ENCODE assay signal across 8 cellular contexts in the genomic region with DNA sequence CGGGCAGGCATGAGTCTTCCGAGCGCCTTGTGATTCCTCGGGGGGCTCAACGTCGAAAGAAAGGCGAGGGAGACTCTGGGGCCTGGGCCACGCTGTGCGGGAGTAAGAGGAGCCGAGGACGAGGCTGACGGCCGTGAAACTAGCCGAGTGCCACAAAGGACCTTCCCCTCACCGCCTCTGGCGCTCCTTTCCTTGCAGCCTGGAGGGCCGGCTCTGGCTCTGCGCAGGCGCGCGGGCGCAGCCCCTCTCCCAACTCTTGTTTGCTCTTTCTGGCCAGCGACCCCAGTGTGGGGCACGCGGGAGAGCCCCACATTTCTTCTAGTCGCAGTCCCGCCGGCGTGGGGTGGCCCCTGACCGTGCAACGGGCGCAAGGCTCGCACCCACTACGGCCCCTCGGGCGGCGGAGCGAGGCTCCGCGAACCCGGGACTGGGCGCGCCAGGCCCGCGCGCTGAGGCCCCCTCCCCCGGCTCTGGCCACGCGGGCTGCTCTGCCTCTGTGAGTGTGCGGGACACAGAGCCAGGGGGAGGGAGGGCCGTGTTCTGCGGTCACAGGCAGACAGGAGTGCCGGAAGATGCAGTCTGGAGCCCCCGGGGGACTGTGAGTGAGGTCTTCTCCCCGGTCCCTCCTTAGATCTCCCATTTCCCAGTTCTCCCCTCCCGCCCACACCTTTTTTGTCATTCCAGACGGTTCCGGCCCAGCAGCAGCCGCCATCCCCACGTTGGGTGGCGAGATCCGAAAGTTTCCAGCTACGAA. TPM values are rescaled to one million over a fixed set of nuclear protein-coding genes. Genes with fewer than 3 reads are reported as not detected.
A peak's percentile ranks its signal among the peaks of the same experiment; 100 is the strongest.
DNase-seq lines count a peak whose midpoint lies in the region; ATAC-seq and TF ChIP-seq lines count a peak whose summit lies in the region.

No MANE protein-coding gene starts in this region.

- peaks cover 57% of the 10 kb centered on the region for H3K36me3 Mint-ChIP-seq in stimulated activated effector memory CD8-positive, alpha-beta T cell treated with anti-CD3 and anti-CD28 coated beads, Interleukin-12 subunit alpha, Interleukin-12 subunit beta, amount 100 ng/mL, for 72 hours

- H3K4me3 ChIP-seq in HEK293 (ENCODE audit: low read depth, low read length), result peak overlapping the region; percentile 90
- peak overlapping the region; percentile 75 for H3K4me3 ChIP-seq in NT2/D1 (ENCODE audit: insufficient read length, low read depth)
- H3K4me3 ChIP-seq in epithelial cell of proximal tubule (ENCODE audit: low read depth, low read length), result peak overlapping the region; percentile 92
- peak overlapping the region; percentile 86 to 89 for H3K4me3 ChIP-seq in mucosa of rectum (ENCODE audit: low read length in 2 of 2)

- H3K9ac ChIP-seq in NT2/D1 (ENCODE audit: insufficient read length, low read depth) (peak overlapping the region; percentile 98), mucosa of rectum (ENCODE audit: low read depth in 1 of 2, low read length in 2 of 2) (peak overlapping the region; percentile 97)

- H3K27ac Mint-ChIP-seq in stimulated activated effector memory CD8-positive, alpha-beta T cell treated with anti-CD3 and anti-CD28 coated beads, Interleukin-12 subunit alpha, Interleukin-12 subunit beta, amount 100 ng/mL, for 72 hours, result peak overlapping the region; percentile 99

- peak overlapping the region; percentile 99 for H3K4me3 Mint-ChIP-seq in stimulated activated effector memory CD8-positive, alpha-beta T cell treated with anti-CD3 and anti-CD28 coated beads, Interleukin-12 subunit alpha, Interleukin-12 subunit beta, amount 100 ng/mL, for 72 hours

- CTCF ChIA-PET in HEK293 (lab: Yijun Ruan, JAX), result interaction anchor here (0.5 to 5.3 kb wide), 7 partner anchors 17 to 165 kb away, joined by 3 to 33 read pairs (median 4); no protein-coding TSS in a partner anchor

- no peaks in the 10 kb centered on the region for H3K27me3 ChIP-seq in NT2/D1 (ENCODE audit: insufficient read depth, insufficient read length)
- no peaks in the 10 kb centered on the region for H3K27me3 ChIP-seq in mucosa of rectum (ENCODE audit: control insufficient read depth in 2 of 2, insufficient read depth in 2 of 2, low read length in 2 of 2)

- ATAC-seq in stimulated activated effector memory CD8-positive, alpha-beta T cell treated with anti-CD3 and anti-CD28 coated beads, Interleukin-12 subunit alpha, Interleukin-12 subunit beta, amount 100 ng/mL, for 72 hours, result peak; percentile 16
- ATAC-seq in GM18861 (IDR thresholded peaks at IDR 0.05; ENCODE audit: unreplicated experiment), result no peak

- POLR2A ChIA-PET in HEK293 (lab: Yijun Ruan, JAX), result interaction anchor here (0.6 to 8.3 kb wide), 50 partner anchors 9 to 499 kb away, joined by 3 to 214 read pairs (median 6); partner anchors contain the start of genes ACO2, CENPM, CSDC2 and DESI1

- H3K27ac ChIP-seq in HEK293 (ENCODE audit: extremely low read depth, low read depth, low read length) (peak overlapping the region; percentile 100), mucosa of rectum (ENCODE audit: low read depth in 2 of 2, low read length in 2 of 2) (peak overlapping the region; percentile 100)

- H3K4me1 ChIP-seq in HEK293 (ENCODE audit: control insufficient read depth, insufficient read depth, low read length) (no peaks in the 10 kb centered on the region), NT2/D1 (ENCODE audit: insufficient read depth, insufficient read length) (no peaks in the 10 kb centered on the region), mucosa of rectum (ENCODE audit: control insufficient read depth in 2 of 2, insufficient read depth in 2 of 2, low read length in 2 of 2) (peaks cover 6 to 11% of the 10 kb centered on the region in 2 donors)

- H3K36me3 ChIP-seq in HEK293 (ENCODE audit: control insufficient read depth in 2 of 2, insufficient read depth in 1 of 2, low read length in 2 of 2), result peaks cover 0 to 26% of the 10 kb centered on the region in 2 experiments; a peak in 2 of 3 replicates
- peaks cover 18% of the 10 kb centered on the region for H3K36me3 ChIP-seq in NT2/D1 (ENCODE audit: insufficient read depth, insufficient read length, low read length)
- peaks cover 2 to 3% of the 10 kb centered on the region in 2 donors for H3K36me3 ChIP-seq in mucosa of rectum (ENCODE audit: control insufficient read depth in 2 of 2, insufficient read depth in 2 of 2, low read length in 2 of 2)

- H3K9me3 Mint-ChIP-seq in stimulated activated effector memory CD8-positive, alpha-beta T cell treated with anti-CD3 and anti-CD28 coated beads, Interleukin-12 subunit alpha, Interleukin-12 subunit beta, amount 100 ng/mL, for 72 hours, result no peaks in the 10 kb centered on the region

- no peaks in the 10 kb centered on the region for H3K9me3 ChIP-seq in HEK293 (ENCODE audit: control insufficient read depth, insufficient read depth, low read depth, low read length)
- H3K9me3 ChIP-seq in NT2/D1 (ENCODE audit: insufficient read depth, low read length), result no peaks in the 10 kb centered on the region
- no peaks in the 10 kb centered on the region for H3K9me3 ChIP-seq in mucosa of rectum (ENCODE audit: control insufficient read depth in 2 of 2, low read length in 2 of 2)

- DNase-seq in Ammon's horn (ENCODE audit: low spot score) (peak; percentile 78), NT2/D1 (ENCODE audit: low read depth, low spot score) (peak; percentile 18), activated T-cell treated with anti-CD3 and anti-CD28 coated beads for 4 hours (peak; percentile 35), epithelial cell of proximal tubule (ENCODE audit: low read depth) (no peak)
- DNase-seq in stimulated activated effector memory CD8-positive, alpha-beta T cell treated with anti-CD3 and anti-CD28 coated beads, Interleukin-12 subunit alpha, Interleukin-12 subunit beta, amount 100 ng/mL, for 72 hours (ENCODE audit: low spot score in 2 of 2), result peak; percentile 43 to 85

- peaks cover 17% of the 10 kb centered on the region for H3K4me1 Mint-ChIP-seq in stimulated activated effector memory CD8-positive, alpha-beta T cell treated with anti-CD3 and anti-CD28 coated beads, Interleukin-12 subunit alpha, Interleukin-12 subunit beta, amount 100 ng/mL, for 72 hours

- no peak for TF ChIP-seq CTCF in HEK293 (tag by site-specific recombination; IDR thresholded peaks at IDR 0.05)
- TF ChIP-seq CTCF in epithelial cell of proximal tubule (conservative IDR thresholded peaks at IDR 0.05; ENCODE audit: low read depth, low read length), result no peak

TF ChIP-seq in HEK293, 187 proteins besides CTCF, POLR2A, EP300 and RAD21 (continues in another document):
- peak; percentile 60; the same call in 1 of the 2 replicates for TF ChIP-seq MZF1 (tag by site-specific recombination; IDR thresholded peaks at IDR 0.05; ENCODE audit: borderline replicate concordance)
- no peak for TF ChIP-seq ZNF274 (IDR thresholded peaks at IDR 0.05; ENCODE audit: low read length)
- TF ChIP-seq ZNF274 (tag by site-specific recombination; IDR thresholded peaks at IDR 0.05; ENCODE audit: borderline replicate concordance), result no peak
- 0 out of 2 replicates have a peak, but pooled peaks have one; percentile 49 for TF ChIP-seq ZFP69B (tag by site-specific recombination; IDR thresholded peaks at IDR 0.05)
- peak; percentile 80 for TF ChIP-seq ZNF2 (tag by site-specific recombination; IDR thresholded peaks at IDR 0.05)
- TF ChIP-seq ZNF239 (tag by site-specific recombination; IDR thresholded peaks at IDR 0.05), result peak; percentile 59; the same call in 1 of the 2 replicates
- TF ChIP-seq ZNF624 (tag by site-specific recombination; IDR thresholded peaks at IDR 0.05), result no peak
- TF ChIP-seq, protein P1, sequence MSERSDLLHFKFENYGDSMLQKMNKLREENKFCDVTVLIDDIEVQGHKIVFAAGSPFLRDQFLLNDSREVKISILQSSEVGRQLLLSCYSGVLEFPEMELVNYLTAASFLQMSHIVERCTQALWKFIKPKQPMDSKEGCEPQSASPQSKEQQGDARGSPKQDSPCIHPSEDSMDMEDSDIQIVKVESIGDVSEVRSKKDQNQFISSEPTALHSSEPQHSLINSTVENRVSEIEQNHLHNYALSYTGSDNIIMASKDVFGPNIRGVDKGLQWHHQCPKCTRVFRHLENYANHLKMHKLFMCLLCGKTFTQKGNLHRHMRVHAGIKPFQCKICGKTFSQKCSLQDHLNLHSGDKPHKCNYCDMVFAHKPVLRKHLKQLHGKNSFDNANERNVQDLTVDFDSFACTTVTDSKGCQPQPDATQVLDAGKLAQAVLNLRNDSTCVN (tag by site-specific recombination; optimal IDR thresholded peaks at IDR 0.05), result peak; percentile 63
- TF ChIP-seq ZNF561 (tag by site-specific recombination; IDR thresholded peaks at IDR 0.05; ENCODE audit: borderline replicate concordance), result peak; percentile 19; the same call in 1 of the 2 replicates
- no peak for TF ChIP-seq ZNF169 (tag by site-specific recombination; IDR thresholded peaks at IDR 0.05)
- TF ChIP-seq, protein P2, sequence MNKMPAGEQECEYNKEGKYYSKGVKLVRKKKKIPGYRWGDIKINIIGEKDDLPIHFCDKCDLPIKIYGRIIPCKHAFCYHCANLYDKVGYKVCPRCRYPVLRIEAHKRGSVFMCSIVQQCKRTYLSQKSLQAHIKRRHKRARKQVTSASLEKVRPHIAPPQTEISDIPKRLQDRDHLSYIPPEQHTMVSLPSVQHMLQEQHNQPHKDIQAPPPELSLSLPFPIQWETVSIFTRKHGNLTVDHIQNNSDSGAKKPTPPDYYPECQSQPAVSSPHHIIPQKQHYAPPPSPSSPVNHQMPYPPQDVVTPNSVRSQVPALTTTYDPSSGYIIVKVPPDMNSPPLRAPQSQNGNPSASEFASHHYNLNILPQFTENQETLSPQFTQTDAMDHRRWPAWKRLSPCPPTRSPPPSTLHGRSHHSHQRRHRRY (tag by site-specific recombination; IDR thresholded peaks at IDR 0.05), result peak; percentile 86; the same call in 1 of the 2 replicates
- no peak for TF ChIP-seq KLF8 (tag by site-specific recombination; IDR thresholded peaks at IDR 0.05)
- peak; percentile 66; the same call in 1 of the 2 replicates for TF ChIP-seq ZNF558 (tag by site-specific recombination; IDR thresholded peaks at IDR 0.05)
- TF ChIP-seq ZSCAN30 (tag by site-specific recombination; IDR thresholded peaks at IDR 0.05), result 0 out of 2 replicates have a peak, but pooled peaks have one; percentile 72
- TF ChIP-seq, protein P3, sequence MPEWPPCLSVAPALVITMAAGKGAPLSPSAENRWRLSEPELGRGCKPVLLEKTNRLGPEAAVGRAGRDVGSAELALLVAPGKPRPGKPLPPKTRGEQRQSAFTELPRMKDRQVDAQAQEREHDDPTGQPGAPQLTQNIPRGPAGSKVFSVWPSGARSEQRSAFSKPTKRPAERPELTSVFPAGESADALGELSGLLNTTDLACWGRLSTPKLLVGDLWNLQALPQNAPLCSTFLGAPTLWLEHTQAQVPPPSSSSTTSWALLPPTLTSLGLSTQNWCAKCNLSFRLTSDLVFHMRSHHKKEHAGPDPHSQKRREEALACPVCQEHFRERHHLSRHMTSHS (tag by site-specific recombination; IDR thresholded peaks at IDR 0.05), result peak; percentile 28; the same call in 1 of the 2 replicates
- peak; percentile 28; the same call in 1 of the 2 replicates for TF ChIP-seq ZNF16 (tag by site-specific recombination; IDR thresholded peaks at IDR 0.05; ENCODE audit: low read depth)

RNA-seq across cellular contexts. Expression of gene TOB2, which starts 1.0 kb away (rescaled TPM):
- 31.8 and 33.4 TPM in 2 replicates for total RNA-seq in epithelial cell of proximal tubule

RNA-seq across cellular contexts. Expression of gene PHF5A, which starts 20.9 kb away (rescaled TPM):
- total RNA-seq in epithelial cell of proximal tubule, result 61.1 and 82.3 TPM in 2 replicates

RNA-seq across cellular contexts. Expression of gene ACO2, which starts 21.3 kb away (rescaled TPM):
- 58.8 and 81.8 TPM in 2 replicates for total RNA-seq in epithelial cell of proximal tubule
